In genomic region chr7:23335621-23336020, GRCh38 we compare ENCODE assay signal across 1 cellular context.
TF ChIP-seq lines count a peak whose summit lies in the region.

No MANE protein-coding gene starts in this region.

TF ChIP-seq in HEK293, 187 proteins besides CTCF, POLR2A, EP300 and RAD21 (continued from another document):
- TF ChIP-seq ZSCAN18 (tag by site-specific recombination; IDR thresholded peaks at IDR 0.05), result no peak
TF ChIP-seq in HEK293: peak in this region for 0.
